Comparison of ENCODE assay signal across 1 cellular context in the genomic region with DNA sequence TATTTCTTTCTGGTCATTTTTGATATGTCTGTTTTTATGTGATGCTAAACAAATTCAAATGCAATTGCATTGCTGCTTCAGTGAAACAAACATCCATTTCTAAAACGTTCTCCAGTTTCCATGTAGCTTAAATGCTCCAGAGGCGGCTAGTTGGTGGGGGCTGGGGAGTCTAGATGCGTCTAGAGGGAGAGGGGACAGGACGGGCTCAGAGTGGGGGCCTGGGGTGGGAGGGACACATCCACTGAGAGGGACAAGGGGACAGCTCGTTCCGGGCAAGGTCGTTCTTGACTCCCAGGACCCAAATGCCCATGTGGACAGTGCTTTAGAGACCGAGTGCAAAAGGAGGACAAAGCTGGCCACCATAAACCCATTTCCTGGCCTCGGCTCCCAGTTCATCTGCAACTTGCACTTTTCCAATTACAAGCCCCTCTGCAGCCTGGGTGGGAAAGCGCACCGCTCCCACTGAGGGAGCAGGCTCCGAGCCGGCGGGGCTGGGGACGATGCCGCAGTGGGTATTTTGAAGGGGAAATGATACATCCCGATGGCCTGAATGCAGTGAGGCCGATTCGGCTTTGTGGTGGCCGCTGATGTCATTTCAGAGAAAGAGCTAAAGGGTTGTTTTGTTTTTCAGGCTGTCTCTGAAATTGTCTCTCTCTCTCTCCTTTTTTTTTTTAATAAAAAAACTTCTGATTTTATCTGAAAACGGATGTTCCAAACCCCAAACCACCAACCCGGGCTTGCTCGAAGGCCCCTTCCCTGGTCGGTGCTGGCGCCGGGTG.
A peak's percentile ranks its signal among the peaks of the same experiment; 100 is the strongest.
TF ChIP-seq lines count a peak whose summit lies in the region.

No MANE protein-coding gene starts in this region.

TF ChIP-seq in SK-N-SH, 30 proteins besides CTCF, POLR2A, EP300 and RAD21 (continued from another document):
- TF ChIP-seq, protein P1, sequence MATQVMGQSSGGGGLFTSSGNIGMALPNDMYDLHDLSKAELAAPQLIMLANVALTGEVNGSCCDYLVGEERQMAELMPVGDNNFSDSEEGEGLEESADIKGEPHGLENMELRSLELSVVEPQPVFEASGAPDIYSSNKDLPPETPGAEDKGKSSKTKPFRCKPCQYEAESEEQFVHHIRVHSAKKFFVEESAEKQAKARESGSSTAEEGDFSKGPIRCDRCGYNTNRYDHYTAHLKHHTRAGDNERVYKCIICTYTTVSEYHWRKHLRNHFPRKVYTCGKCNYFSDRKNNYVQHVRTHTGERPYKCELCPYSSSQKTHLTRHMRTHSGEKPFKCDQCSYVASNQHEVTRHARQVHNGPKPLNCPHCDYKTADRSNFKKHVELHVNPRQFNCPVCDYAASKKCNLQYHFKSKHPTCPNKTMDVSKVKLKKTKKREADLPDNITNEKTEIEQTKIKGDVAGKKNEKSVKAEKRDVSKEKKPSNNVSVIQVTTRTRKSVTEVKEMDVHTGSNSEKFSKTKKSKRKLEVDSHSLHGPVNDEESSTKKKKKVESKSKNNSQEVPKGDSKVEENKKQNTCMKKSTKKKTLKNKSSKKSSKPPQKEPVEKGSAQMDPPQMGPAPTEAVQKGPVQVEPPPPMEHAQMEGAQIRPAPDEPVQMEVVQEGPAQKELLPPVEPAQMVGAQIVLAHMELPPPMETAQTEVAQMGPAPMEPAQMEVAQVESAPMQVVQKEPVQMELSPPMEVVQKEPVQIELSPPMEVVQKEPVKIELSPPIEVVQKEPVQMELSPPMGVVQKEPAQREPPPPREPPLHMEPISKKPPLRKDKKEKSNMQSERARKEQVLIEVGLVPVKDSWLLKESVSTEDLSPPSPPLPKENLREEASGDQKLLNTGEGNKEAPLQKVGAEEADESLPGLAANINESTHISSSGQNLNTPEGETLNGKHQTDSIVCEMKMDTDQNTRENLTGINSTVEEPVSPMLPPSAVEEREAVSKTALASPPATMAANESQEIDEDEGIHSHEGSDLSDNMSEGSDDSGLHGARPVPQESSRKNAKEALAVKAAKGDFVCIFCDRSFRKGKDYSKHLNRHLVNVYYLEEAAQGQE (IDR thresholded peaks at IDR 0.05; ENCODE audit: low read depth, low read length): no peak
- 0 out of 2 replicates have a peak, but pooled peaks have one; percentile 5 for TF ChIP-seq FOSL2 (IDR thresholded peaks at IDR 0.05; ENCODE audit: borderline replicate concordance, low read depth)
- TF ChIP-seq ELF1 (IDR thresholded peaks at IDR 0.05): no peak
- TF ChIP-seq MXI1 (IDR thresholded peaks at IDR 0.05; ENCODE audit: low read depth, low read length): no peak
- no peak for TF ChIP-seq GATA2 (CRISPR knock-in tag; IDR thresholded peaks at IDR 0.05)
- no peak for TF ChIP-seq MEF2A (IDR thresholded peaks at IDR 0.05; ENCODE audit: borderline replicate concordance, low read depth)
- TF ChIP-seq, protein P2, sequence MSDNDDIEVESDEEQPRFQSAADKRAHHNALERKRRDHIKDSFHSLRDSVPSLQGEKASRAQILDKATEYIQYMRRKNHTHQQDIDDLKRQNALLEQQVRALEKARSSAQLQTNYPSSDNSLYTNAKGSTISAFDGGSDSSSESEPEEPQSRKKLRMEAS (IDR thresholded peaks at IDR 0.05; ENCODE audit: low read depth): peak; percentile 25; the same call in 1 of the 2 replicates
- no peak for TF ChIP-seq GABPA (IDR thresholded peaks at IDR 0.05; ENCODE audit: low read depth)
- no peak for TF ChIP-seq POLR2AphosphoS5 (IDR thresholded peaks at IDR 0.05; ENCODE audit: low read depth, low read length)
- TF ChIP-seq, protein P3, sequence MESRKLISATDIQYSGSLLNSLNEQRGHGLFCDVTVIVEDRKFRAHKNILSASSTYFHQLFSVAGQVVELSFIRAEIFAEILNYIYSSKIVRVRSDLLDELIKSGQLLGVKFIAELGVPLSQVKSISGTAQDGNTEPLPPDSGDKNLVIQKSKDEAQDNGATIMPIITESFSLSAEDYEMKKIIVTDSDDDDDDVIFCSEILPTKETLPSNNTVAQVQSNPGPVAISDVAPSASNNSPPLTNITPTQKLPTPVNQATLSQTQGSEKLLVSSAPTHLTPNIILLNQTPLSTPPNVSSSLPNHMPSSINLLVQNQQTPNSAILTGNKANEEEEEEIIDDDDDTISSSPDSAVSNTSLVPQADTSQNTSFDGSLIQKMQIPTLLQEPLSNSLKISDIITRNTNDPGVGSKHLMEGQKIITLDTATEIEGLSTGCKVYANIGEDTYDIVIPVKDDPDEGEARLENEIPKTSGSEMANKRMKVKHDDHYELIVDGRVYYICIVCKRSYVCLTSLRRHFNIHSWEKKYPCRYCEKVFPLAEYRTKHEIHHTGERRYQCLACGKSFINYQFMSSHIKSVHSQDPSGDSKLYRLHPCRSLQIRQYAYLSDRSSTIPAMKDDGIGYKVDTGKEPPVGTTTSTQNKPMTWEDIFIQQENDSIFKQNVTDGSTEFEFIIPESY (IDR thresholded peaks at IDR 0.05; ENCODE audit: borderline replicate concordance, low read depth): no peak
- TF ChIP-seq, protein P4, sequence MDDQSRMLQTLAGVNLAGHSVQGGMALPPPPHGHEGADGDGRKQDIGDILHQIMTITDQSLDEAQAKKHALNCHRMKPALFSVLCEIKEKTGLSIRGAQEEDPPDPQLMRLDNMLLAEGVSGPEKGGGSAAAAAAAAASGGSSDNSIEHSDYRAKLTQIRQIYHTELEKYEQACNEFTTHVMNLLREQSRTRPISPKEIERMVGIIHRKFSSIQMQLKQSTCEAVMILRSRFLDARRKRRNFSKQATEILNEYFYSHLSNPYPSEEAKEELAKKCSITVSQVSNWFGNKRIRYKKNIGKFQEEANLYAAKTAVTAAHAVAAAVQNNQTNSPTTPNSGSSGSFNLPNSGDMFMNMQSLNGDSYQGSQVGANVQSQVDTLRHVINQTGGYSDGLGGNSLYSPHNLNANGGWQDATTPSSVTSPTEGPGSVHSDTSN (IDR thresholded peaks at IDR 0.05): no peak
- TF ChIP-seq, protein P5, sequence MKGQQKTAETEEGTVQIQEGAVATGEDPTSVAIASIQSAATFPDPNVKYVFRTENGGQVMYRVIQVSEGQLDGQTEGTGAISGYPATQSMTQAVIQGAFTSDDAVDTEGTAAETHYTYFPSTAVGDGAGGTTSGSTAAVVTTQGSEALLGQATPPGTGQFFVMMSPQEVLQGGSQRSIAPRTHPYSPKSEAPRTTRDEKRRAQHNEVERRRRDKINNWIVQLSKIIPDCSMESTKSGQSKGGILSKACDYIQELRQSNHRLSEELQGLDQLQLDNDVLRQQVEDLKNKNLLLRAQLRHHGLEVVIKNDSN (IDR thresholded peaks at IDR 0.05; ENCODE audit: borderline replicate concordance, low read depth): no peak
- TF ChIP-seq YY1 (IDR thresholded peaks at IDR 0.05; ENCODE audit: low read depth): 0 out of 2 replicates have a peak, but pooled peaks have one; percentile 25
- TF ChIP-seq JUND (IDR thresholded peaks at IDR 0.05): 0 out of 2 replicates have a peak, but pooled peaks have one; percentile 3
- TF ChIP-seq, protein P6, sequence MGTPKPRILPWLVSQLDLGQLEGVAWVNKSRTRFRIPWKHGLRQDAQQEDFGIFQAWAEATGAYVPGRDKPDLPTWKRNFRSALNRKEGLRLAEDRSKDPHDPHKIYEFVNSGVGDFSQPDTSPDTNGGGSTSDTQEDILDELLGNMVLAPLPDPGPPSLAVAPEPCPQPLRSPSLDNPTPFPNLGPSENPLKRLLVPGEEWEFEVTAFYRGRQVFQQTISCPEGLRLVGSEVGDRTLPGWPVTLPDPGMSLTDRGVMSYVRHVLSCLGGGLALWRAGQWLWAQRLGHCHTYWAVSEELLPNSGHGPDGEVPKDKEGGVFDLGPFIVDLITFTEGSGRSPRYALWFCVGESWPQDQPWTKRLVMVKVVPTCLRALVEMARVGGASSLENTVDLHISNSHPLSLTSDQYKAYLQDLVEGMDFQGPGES (IDR thresholded peaks at IDR 0.05; ENCODE audit: low read depth, low read length): no peak
- TF ChIP-seq NFIC (IDR thresholded peaks at IDR 0.05; ENCODE audit: borderline replicate concordance): peak; percentile 26; the same call in 1 of the 2 replicates
- TF ChIP-seq RCOR1 (IDR thresholded peaks at IDR 0.05; ENCODE audit: low read length): no peak
- peak; percentile 42; the same call in 1 of the 2 replicates for TF ChIP-seq TCF12 (IDR thresholded peaks at IDR 0.05)
